ENCODE assay signal across 24 cellular contexts in the genomic region with DNA sequence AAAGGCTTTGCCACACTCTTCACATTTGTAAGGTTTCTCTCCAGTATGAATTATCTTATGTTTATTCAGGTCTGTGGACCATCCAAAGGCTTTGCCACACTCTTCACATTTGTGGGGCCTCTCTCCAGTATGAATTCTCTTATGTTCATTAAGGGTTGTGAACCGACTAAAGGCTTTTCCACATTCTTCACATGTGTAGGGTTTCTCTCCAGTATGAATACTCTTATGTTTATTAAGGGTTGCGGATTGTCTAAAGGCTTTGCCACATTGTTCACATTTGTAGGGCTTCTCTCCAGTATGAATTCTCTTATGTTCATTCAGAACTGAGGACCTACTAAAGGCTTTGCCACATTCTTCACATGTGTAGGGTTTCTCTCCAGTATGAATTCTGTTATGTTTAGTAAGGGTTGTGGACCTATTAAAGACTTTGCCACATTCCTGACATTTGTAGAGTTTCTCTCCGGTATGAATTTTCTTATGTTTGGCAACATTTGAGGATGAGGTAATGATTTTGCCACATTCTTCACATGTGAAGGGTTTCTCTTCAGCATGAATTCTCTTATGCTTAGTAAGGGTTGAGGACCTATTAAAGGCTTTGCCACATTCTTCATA. TPM values are rescaled to one million over a fixed set of nuclear protein-coding genes. Genes with fewer than 3 reads are reported as not detected.
"Had no signal": no experiment of that assay in that cellular context is flagged by ENCODE, and none has a peak within 500 bp of the region (broad histone marks: within the 10 kb centered on the region; RNA-seq: fewer than 3 reads in every experiment).

No MANE protein-coding gene starts in this region.

- DNase-seq: cortex of kidney; dorsolateral prefrontal cortex; effector CD8-positive, alpha-beta T cell; gastrocnemius medialis; heart right ventricle; left colon; left ventricle myocardium superior; naive thymus-derived CD8-positive, alpha-beta T cell; psoas muscle; retina; spleen; stimulated activated CD4-positive, alpha-beta T cell treated with anti-CD3 and anti-CD28 coated beads, Interleukin-15, amount 100 ng/mL, for 24 hours; stimulated activated CD4-positive, alpha-beta T cell treated with anti-CD3 and anti-CD28 coated beads, Interleukin-2, amount 100 ng/mL, for 24 hours; stimulated activated CD4-positive, alpha-beta T cell treated with anti-CD3 and anti-CD28 coated beads, Interleukin-4, amount 100 ng/mL, for 4 hours; stimulated activated naive B cell treated with anti-CD40 and anti-IgM and Interleukin-4, amounts not matched to agents 10 μg/mL and 1 μg/mL and 100 μg/mL, for 72 hours; stimulated activated naive CD8-positive, alpha-beta T cell treated with anti-CD3 and anti-CD28 coated beads, Interleukin-15, amount 100 ng/mL, for 72 hours; substantia nigra; transverse colon had no signal

- H3K4me3 ChIP-seq: dorsolateral prefrontal cortex, esophagus muscularis mucosa, heart right ventricle, psoas muscle, spleen, thoracic aorta, transverse colon had no signal

- H3K27ac Mint-ChIP-seq: naive thymus-derived CD8-positive, alpha-beta T cell; stimulated activated naive B cell treated with anti-CD40 and anti-IgM and Interleukin-4, amounts not matched to agents 10 μg/mL and 1 μg/mL and 100 μg/mL, for 72 hours; stimulated activated naive CD8-positive, alpha-beta T cell treated with anti-CD3 and anti-CD28 coated beads, Interleukin-15, amount 100 ng/mL, for 72 hours had no signal

- H3K4me3 Mint-ChIP-seq: naive thymus-derived CD8-positive, alpha-beta T cell; stimulated activated naive B cell treated with anti-CD40 and anti-IgM and Interleukin-4, amounts not matched to agents 10 μg/mL and 1 μg/mL and 100 μg/mL, for 72 hours; stimulated activated naive CD8-positive, alpha-beta T cell treated with anti-CD3 and anti-CD28 coated beads, Interleukin-15, amount 100 ng/mL, for 72 hours had no signal

- H3K27me3 ChIP-seq: dorsolateral prefrontal cortex, esophagus muscularis mucosa, gastrocnemius medialis, heart right ventricle, neutrophil, spleen, transverse colon had no signal

- H3K4me1 Mint-ChIP-seq: naive thymus-derived CD8-positive, alpha-beta T cell; stimulated activated naive B cell treated with anti-CD40 and anti-IgM and Interleukin-4, amounts not matched to agents 10 μg/mL and 1 μg/mL and 100 μg/mL, for 72 hours; stimulated activated naive CD8-positive, alpha-beta T cell treated with anti-CD3 and anti-CD28 coated beads, Interleukin-15, amount 100 ng/mL, for 72 hours had no signal

- FAIRE-seq: endometrium had no signal

- H3K27me3 Mint-ChIP-seq: naive thymus-derived CD8-positive, alpha-beta T cell; stimulated activated naive B cell treated with anti-CD40 and anti-IgM and Interleukin-4, amounts not matched to agents 10 μg/mL and 1 μg/mL and 100 μg/mL, for 72 hours; stimulated activated naive CD8-positive, alpha-beta T cell treated with anti-CD3 and anti-CD28 coated beads, Interleukin-15, amount 100 ng/mL, for 72 hours had no signal

- H3K27ac ChIP-seq: dorsolateral prefrontal cortex, epithelial cell of prostate, esophagus muscularis mucosa, gastrocnemius medialis, heart right ventricle, neutrophil, psoas muscle, spleen, thoracic aorta, transverse colon had no signal

- H3K36me3 ChIP-seq: neutrophil, thoracic aorta, transverse colon had no signal

- H3K4me1 ChIP-seq: esophagus muscularis mucosa, gastrocnemius medialis, heart right ventricle, psoas muscle, spleen, transverse colon had no signal

RNA-seq across cellular contexts. Expression of a gene that starts 33.7 kb away (rescaled TPM):
- total RNA-seq: gastrocnemius medialis; left ventricle myocardium superior; mononuclear cell; naive thymus-derived CD8-positive, alpha-beta T cell had no signal
- polyA plus RNA-seq: naive thymus-derived CD8-positive, alpha-beta T cell had no signal
